ENCODE assay signal across 9 cellular contexts in genomic region chr6:16849280-16850210, GRCh38.
DNase-seq lines count a peak whose midpoint lies in the region; ATAC-seq and TF ChIP-seq lines count a peak whose summit lies in the region.
"Had no signal": no experiment of that assay in that cellular context is flagged by ENCODE, and none has a peak within 500 bp of the region (broad histone marks: within the 10 kb centered on the region; RNA-seq: fewer than 3 reads in every experiment).

No MANE protein-coding gene starts in this region.

- H3K79me2 ChIP-seq in neural progenitor cell (ENCODE audit: low read depth): no peaks in the 10 kb centered on the region

- H3K36me3 ChIP-seq in brain microvascular endothelial cell (replicated peaks) (no peaks in the 10 kb centered on the region), neural progenitor cell (no peaks in the 10 kb centered on the region)

- peak overlapping the region; percentile 59 for H3K27ac ChIP-seq in brain microvascular endothelial cell
- no peak overlapping the region for H3K27ac ChIP-seq in neural progenitor cell

- no peaks in the 10 kb centered on the region for H3K36me3 Mint-ChIP-seq in neural progenitor cell

- peaks cover 18% of the 10 kb centered on the region for H3K4me1 Mint-ChIP-seq in neural progenitor cell

- peak overlapping the region; percentile 35 for H3K27ac Mint-ChIP-seq in neural progenitor cell

- ATAC-seq in HG02970 (IDR thresholded peaks at IDR 0.05; ENCODE audit: low FRiP score, unreplicated experiment) (no peak), GM21360 (IDR thresholded peaks at IDR 0.05; ENCODE audit: unreplicated experiment) (no peak)

- H3K4me3 ChIP-seq in NB4 (ENCODE audit: low read depth, low read length) (peak overlapping the region; percentile 30), brain microvascular endothelial cell (ENCODE audit: low read depth, low read length) (no peak overlapping the region), neural progenitor cell (no peak overlapping the region)

- H3K9me3 Mint-ChIP-seq in neural progenitor cell: no peaks in the 10 kb centered on the region

- H3K4me3 Mint-ChIP-seq in neural progenitor cell: no peak overlapping the region

- H3K27me3 ChIP-seq in brain microvascular endothelial cell (replicated peaks) (no peaks in the 10 kb centered on the region), neural progenitor cell (no peaks in the 10 kb centered on the region)

- peaks cover 4% of the 10 kb centered on the region for H3K4me1 ChIP-seq in neural progenitor cell

- no peak overlapping the region for H3K9ac ChIP-seq in neural progenitor cell

- peak overlapping the region; percentile 58 for H2AFZ ChIP-seq in neural progenitor cell (replicated peaks)

- in situ Hi-C loops in brain microvascular endothelial cell (cut with HindIII; ENCODE audit: low pct_ligation_motif_present, low sequenced_read_pairs): no loop called here

- TF ChIP-seq POLR2A in NB4 (IDR thresholded peaks at IDR 0.05; ENCODE audit: extremely low read depth, insufficient read length): no peak

- H4K20me1 ChIP-seq in neural progenitor cell (ENCODE audit: low read depth): no peaks in the 10 kb centered on the region

- H3F3A ChIP-seq in neural progenitor cell (ENCODE audit: low read depth): no peaks in the 10 kb centered on the region

- no peak for TF ChIP-seq CTCF in NB4 (IDR thresholded peaks at IDR 0.05; ENCODE audit: low read depth, low read length)
- TF ChIP-seq CTCF in brain microvascular endothelial cell (IDR thresholded peaks at IDR 0.05; ENCODE audit: low read depth, low read length, missing control alignments): no peak
- no peak for TF ChIP-seq CTCF in neural progenitor cell (IDR thresholded peaks at IDR 0.05)

- no peaks in the 10 kb centered on the region for H3K9me3 ChIP-seq in neural progenitor cell (ENCODE audit: low read depth)

- DNase-seq in CMK (ENCODE audit: low read depth): peak; percentile 77
- peak; percentile 92 for DNase-seq in NB4 (ENCODE audit: low read depth)
- DNase-seq in brain microvascular endothelial cell: peak; percentile 73
- DNase-seq in neural progenitor cell (ENCODE audit: low spot score): no peak
- DNase-seq in activated gamma-delta T cell (lab: John Stamatoyannopoulos, UW): no peak
- DNase-seq in Kasumi-1 (lab: John Stamatoyannopoulos, UW): no peak
- DNase-seq: NCI-H1092 treated with DMSO at 0.1 percent for 48 hours had no signal

- no peak overlapping the region for H3K4me2 ChIP-seq in neural progenitor cell

- no peaks in the 10 kb centered on the region for H3K27me3 Mint-ChIP-seq in neural progenitor cell (ENCODE audit: insufficient read depth, low read depth)

Comparison
In these comparisons a context has a peak if more than half of its experiments do, and no peak if none do; other contexts are left out.
1. DNase-seq: peak in CMK (single experiment), NB4 (single experiment) and brain microvascular endothelial cell (single experiment); none in neural progenitor cell (single experiment), activated gamma-delta T cell (single experiment) and Kasumi-1 (0 of 2).